ENCODE assay signal across 8 cellular contexts in the genomic region with DNA sequence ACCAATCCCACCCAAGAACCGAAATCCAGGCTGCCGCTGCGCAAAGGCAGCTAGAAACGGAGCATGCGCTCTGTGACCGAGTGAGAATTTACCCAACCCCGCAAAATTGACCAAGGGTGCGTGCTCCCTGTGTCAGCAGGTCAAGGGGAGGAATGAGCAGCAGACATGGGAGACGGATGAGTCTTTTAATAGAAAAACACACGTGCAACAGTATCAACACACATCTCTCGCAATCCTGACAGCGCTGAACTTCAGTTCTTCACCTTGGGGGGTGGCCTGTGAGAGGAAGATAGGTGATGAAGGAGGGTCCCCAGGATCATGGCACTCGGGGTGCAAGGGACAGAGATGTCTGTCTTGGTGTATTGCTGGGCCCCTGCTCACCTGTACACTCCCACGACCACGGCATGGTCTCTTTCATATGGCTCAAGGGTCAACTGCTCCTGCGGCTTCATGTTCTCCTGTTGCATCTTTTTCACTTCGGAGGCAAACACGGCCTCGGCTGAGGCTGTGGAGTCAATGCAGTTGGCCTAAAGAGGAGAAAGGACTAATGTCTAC. TPM values are rescaled to one million over a fixed set of nuclear protein-coding genes. Genes with fewer than 3 reads are reported as not detected.
DNase-seq lines count a peak whose midpoint lies in the region; ATAC-seq and TF ChIP-seq lines count a peak whose summit lies in the region.

No MANE protein-coding gene starts in this region.

- BruUV-seq in A673 (replicated peaks; lab: Mats Ljungman, UMichigan) = no TSS peak

- peaks cover 9% of the 10 kb centered on the region for H3K4me1 ChIP-seq in A673 (ENCODE audit: insufficient read depth, low read length, poor library complexity, severe bottlenecking)
- H3K4me1 ChIP-seq in muscle layer of duodenum (ENCODE audit: control insufficient read depth in 1 of 2, insufficient read depth in 2 of 2, low read length in 2 of 2) = peaks cover 9 to 23% of the 10 kb centered on the region in 2 donors

- H3K27ac ChIP-seq in A673 (ENCODE audit: low read depth, low read length, poor library complexity, severe bottlenecking) (no peak overlapping the region), caudate nucleus (ENCODE audit: low read depth, low read length) (peak overlapping the region; percentile 93), muscle layer of duodenum (ENCODE audit: low read length) (peak overlapping the region; percentile 49)

- H3K4me3 ChIP-seq in A673 (ENCODE audit: low read depth, low read length, poor library complexity, severe bottlenecking) = peak overlapping the region; percentile 93
- peak overlapping the region; percentile 65 to 100 for H3K4me3 ChIP-seq in muscle layer of duodenum (ENCODE audit: low read depth in 1 of 2, low read length in 2 of 2)

- CTCF ChIA-PET in A673 (lab: Charles Lee) = interaction anchor here (0.6 to 1.7 kb wide), 5 partner anchors 8 to 582 kb away, joined by 4 to 5 read pairs (median 4); a partner anchor contains a TSS

- DNase-seq in A673 (ENCODE audit: low spot score) = no peak
- DNase-seq in caudate nucleus (lab: John Stamatoyannopoulos, UW) = peak in 3 of 61 donors; percentile 51 to 55 (median 54)
- DNase-seq in OCI-M1 (lab: John Stamatoyannopoulos, UW) = no peak
- no peak for DNase-seq in stimulated activated CD4-positive, alpha-beta T cell treated with anti-CD3 and anti-CD28 coated beads, Interleukin-12 subunit alpha, Interleukin-12 subunit beta, amount 100 ng/mL, for 4 hours
- no peak for DNase-seq in NCI-H1436 treated with DMSO at 0.1 percent for 48 hours (lab: John Stamatoyannopoulos, UW)

- H3K9me3 ChIP-seq in A673 (ENCODE audit: low read depth, low read length, poor library complexity, severe bottlenecking) (no peaks in the 10 kb centered on the region), muscle layer of duodenum (ENCODE audit: control insufficient read depth in 1 of 2, low read length in 2 of 2) (no peaks in the 10 kb centered on the region)

- H3K27me3 ChIP-seq in A673 (replicated peaks; ENCODE audit: insufficient read depth, low read depth, low read length, poor library complexity) (no peaks in the 10 kb centered on the region), muscle layer of duodenum (ENCODE audit: low read depth, low read length) (no peaks in the 10 kb centered on the region)

- ATAC-seq in HG03060 (IDR thresholded peaks at IDR 0.05; ENCODE audit: low read depth, unreplicated experiment) = peak; percentile 42
- no peak for ATAC-seq in HG03442 (IDR thresholded peaks at IDR 0.05; ENCODE audit: unreplicated experiment)

- POLR2A ChIA-PET in A673 (lab: Charles Lee; ENCODE audit: low non-redundant PET) = interaction anchor here (0.6 to 0.8 kb wide), 5 partner anchors 12 to 443 kb away, joined by 3 to 17 read pairs (median 12); a partner anchor contains a TSS

- H3K36me3 ChIP-seq in A673 (ENCODE audit: insufficient read depth, low read length, poor library complexity, severe bottlenecking) (peaks cover 64% of the 10 kb centered on the region), muscle layer of duodenum (ENCODE audit: control insufficient read depth in 1 of 2, insufficient read depth in 2 of 2, low read length in 2 of 2) (peaks cover 36 to 58% of the 10 kb centered on the region in 2 donors)

- intact Hi-C loops in A673 (cut with micrococcal nuclease; ENCODE audit: unreplicated experiment) = no loop called here

- TF ChIP-seq CTCF in A673 (conservative IDR thresholded peaks at IDR 0.05; ENCODE audit: low read depth, low read length) = no peak

RNA-seq across cellular contexts. Expression of a gene that starts 0.4 kb away (rescaled TPM):
- 16.0 and 19.0 TPM in 2 replicates for total RNA-seq in A673 (2021)

RNA-seq across cellular contexts. Expression of a gene that starts 11.8 kb away (rescaled TPM):
- total RNA-seq in A673 (2021) = 573 and 581 TPM in 2 replicates

RNA-seq across cellular contexts. Expression of a gene that starts 55.7 kb away (rescaled TPM):
- total RNA-seq in A673 (2021) = not detected in 2 replicates
